In the genomic region with DNA sequence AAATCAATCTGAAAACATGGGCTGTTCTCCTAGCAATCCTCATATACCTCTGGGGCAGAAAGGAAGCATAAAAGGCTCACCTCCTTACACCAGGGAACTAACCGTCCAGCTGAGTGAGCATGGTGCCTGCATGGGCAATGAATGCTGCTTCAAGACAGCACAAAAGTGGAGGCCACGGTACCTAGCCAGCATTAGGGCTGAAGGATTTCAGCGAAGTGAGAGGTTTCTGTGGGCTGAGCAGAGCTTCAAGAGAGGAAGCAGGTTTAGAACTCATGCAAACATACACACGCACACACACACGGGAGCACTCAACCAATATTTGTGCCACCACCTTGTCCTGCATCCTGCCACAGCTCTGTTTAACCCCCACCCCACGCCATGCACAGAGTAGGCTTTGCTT, we compare ENCODE assay signal across 28 cellular contexts.
"Had no signal": no experiment of that assay in that cellular context is flagged by ENCODE, and none has a peak within 500 bp of the region (broad histone marks: within the 10 kb centered on the region; RNA-seq: fewer than 3 reads in every experiment).

No MANE protein-coding gene starts in this region.

- FAIRE-seq: endometrium, endothelial cell of umbilical vein, frontal cortex had no signal

- H3K27me3 ChIP-seq: esophagus squamous epithelium, foreskin keratinocyte, gastrocnemius medialis, hepatocyte had no signal

- H3K36me3 ChIP-seq: esophagus muscularis mucosa, esophagus squamous epithelium, gastrocnemius medialis, gastroesophageal sphincter, heart left ventricle, heart right ventricle had no signal

- H3K4me3 ChIP-seq: coronary artery, dorsolateral prefrontal cortex, esophagus muscularis mucosa, esophagus squamous epithelium, gastrocnemius medialis, gastroesophageal sphincter, heart left ventricle, heart right ventricle, hepatocyte had no signal

- H3K79me2 ChIP-seq: hepatocyte had no signal

- ATAC-seq: effector memory CD8-positive, alpha-beta T cell; esophagus mucosa; foreskin keratinocyte; gastrocnemius medialis; gastroesophageal sphincter; heart left ventricle; heart right ventricle had no signal

- H3K9me3 ChIP-seq: esophagus muscularis mucosa, esophagus squamous epithelium, gastrocnemius medialis, gastroesophageal sphincter, heart left ventricle, heart right ventricle had no signal

- H3K27ac ChIP-seq: coronary artery, dorsolateral prefrontal cortex, epithelial cell of prostate, esophagus muscularis mucosa, esophagus squamous epithelium, foreskin keratinocyte, gastrocnemius medialis, gastroesophageal sphincter, heart left ventricle, heart right ventricle, hepatocyte had no signal

- DNase-seq: cortex of kidney; dermis blood vessel endothelial cell; dorsolateral prefrontal cortex; effector CD4-positive, alpha-beta T cell; effector CD8-positive, alpha-beta T cell; effector memory CD4-positive, alpha-beta T cell; effector memory CD8-positive, alpha-beta T cell; endodermal cell; erythroblast; esophagus squamous epithelium; foreskin fibroblast; foreskin keratinocyte; foreskin melanocyte; gastrocnemius medialis; glutamatergic neuron; head of caudate nucleus; heart left ventricle; heart right ventricle; hippocampal formation had no signal

- H2AFZ ChIP-seq: hepatocyte had no signal

- H3K4me2 ChIP-seq: hepatocyte had no signal

- H3K4me1 ChIP-seq: esophagus muscularis mucosa, esophagus squamous epithelium, foreskin keratinocyte, gastrocnemius medialis, gastroesophageal sphincter, heart left ventricle, heart right ventricle had no signal
